ENCODE assay signal across 5 cellular contexts in genomic region chrY:25620209-25620608, GRCh38. TPM values are rescaled to one million over a fixed set of nuclear protein-coding genes. Genes with fewer than 3 reads are reported as not detected.
"Had no signal": no experiment of that assay in that cellular context is flagged by ENCODE, and none has a peak within 500 bp of the region (broad histone marks: within the 10 kb centered on the region; RNA-seq: fewer than 3 reads in every experiment).

No MANE protein-coding gene starts in this region.

RNA-seq across cellular contexts. Expression of gene CDY1, which starts 1.7 kb away (rescaled TPM):
- total RNA-seq: HepG2, HT-29, HT1080, IMR-90, K562 had no signal
